In the genomic region with DNA sequence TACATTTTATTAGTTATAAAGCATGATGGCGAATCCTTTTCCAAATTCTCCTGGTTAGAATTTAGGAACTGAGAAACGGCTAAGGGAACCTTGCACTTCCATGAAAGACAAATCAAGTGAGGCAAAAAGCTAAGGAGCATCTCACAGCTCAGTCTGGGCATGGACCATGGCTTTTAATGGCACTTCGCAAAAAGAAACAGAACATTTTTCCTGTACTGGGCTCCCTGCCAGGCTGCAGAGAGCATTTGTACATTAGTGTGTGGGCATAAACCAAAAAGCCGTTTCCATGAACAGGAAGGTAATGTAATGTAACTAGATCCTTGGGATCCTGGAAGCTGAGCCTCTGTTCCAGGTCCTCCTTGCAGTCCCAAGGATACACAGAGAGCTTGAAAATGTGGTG, we compare ENCODE assay signal across 23 cellular contexts.
DNase-seq lines count a peak whose midpoint lies in the region; ATAC-seq and TF ChIP-seq lines count a peak whose summit lies in the region.
"Had no signal": no experiment of that assay in that cellular context is flagged by ENCODE, and none has a peak within 500 bp of the region (broad histone marks: within the 10 kb centered on the region; RNA-seq: fewer than 3 reads in every experiment).

No MANE protein-coding gene starts in this region.

- intact Hi-C loops in naive thymus-derived CD4-positive, alpha-beta T cell (cut with micrococcal nuclease) = no loop called here

- H3K27me3 ChIP-seq in hepatocyte = no peaks in the 10 kb centered on the region
- H3K27me3 ChIP-seq in WERI-Rb-1 (ENCODE audit: insufficient read depth, low read depth, severe bottlenecking) = no peaks in the 10 kb centered on the region
- H3K27me3 ChIP-seq in naive thymus-derived CD4-positive, alpha-beta T cell (ENCODE audit: control insufficient read depth in 2 of 2, insufficient read depth in 2 of 2, low read length in 2 of 2) = no peaks in the 10 kb centered on the region
- H3K27me3 ChIP-seq: Peyer's patch had no signal

- no peaks in the 10 kb centered on the region for H3K9me2 ChIP-seq in hepatocyte (replicated peaks; ENCODE audit: insufficient read depth)

- H3K9me3 Mint-ChIP-seq in naive thymus-derived CD4-positive, alpha-beta T cell = peaks cover 0 to 20% (median 9%) of the 10 kb centered on the region in 11 donors
- H3K9me3 Mint-ChIP-seq: GM23338 had no signal

- H3K27ac Mint-ChIP-seq in naive thymus-derived CD4-positive, alpha-beta T cell = no peak overlapping the region
- H3K27ac Mint-ChIP-seq: GM23338, T-helper 17 cell had no signal

- POLR2A ChIA-PET in naive thymus-derived CD4-positive, alpha-beta T cell (lab: Charles Lee) = no interaction called here

- WGBS in hepatocyte (ENCODE audit: low lambda C conversion rate, missing lambda C conversion rate) = 76% methylated on average over 4 of the region's 4 CpGs

- CTCF ChIA-PET in naive thymus-derived CD4-positive, alpha-beta T cell (lab: Charles Lee) = no interaction called here

- H3K4me3 ChIP-seq in hepatocyte (no peak overlapping the region), WERI-Rb-1 (ENCODE audit: low read depth, low read length) (no peak overlapping the region)
- no peak overlapping the region for H3K4me3 ChIP-seq in naive thymus-derived CD4-positive, alpha-beta T cell (ENCODE audit: low read length)
- H3K4me3 ChIP-seq: GM23338, Peyer's patch had no signal

- in situ Hi-C loops in G401 (cut with HindIII; ENCODE audit: low sequenced_read_pairs) = no loop called here

- H3K9me3 ChIP-seq in hepatocyte (ENCODE audit: low read depth) (no peaks in the 10 kb centered on the region), WERI-Rb-1 (ENCODE audit: severe bottlenecking) (no peaks in the 10 kb centered on the region)
- no peaks in the 10 kb centered on the region for H3K9me3 ChIP-seq in naive thymus-derived CD4-positive, alpha-beta T cell (ENCODE audit: control insufficient read depth in 2 of 3, low read length in 3 of 3)
- H3K9me3 ChIP-seq: Peyer's patch had no signal

- no peaks in the 10 kb centered on the region for H3K79me2 ChIP-seq in hepatocyte

- H3K36me3 ChIP-seq in hepatocyte (replicated peaks; ENCODE audit: insufficient read depth, low read depth) (no peaks in the 10 kb centered on the region), WERI-Rb-1 (no peaks in the 10 kb centered on the region)
- H3K36me3 ChIP-seq in naive thymus-derived CD4-positive, alpha-beta T cell (ENCODE audit: control insufficient read depth in 2 of 3, insufficient read depth in 3 of 3, low read length in 3 of 3) = no peaks in the 10 kb centered on the region
- H3K36me3 ChIP-seq: Peyer's patch had no signal

- no peaks in the 10 kb centered on the region for H3K4me1 Mint-ChIP-seq in naive thymus-derived CD4-positive, alpha-beta T cell
- H3K4me1 Mint-ChIP-seq: GM23338, T-helper 17 cell had no signal

- no peaks in the 10 kb centered on the region for H4K20me1 ChIP-seq in hepatocyte (ENCODE audit: insufficient read depth, poor library complexity, severe bottlenecking)

- TF ChIP-seq CTCF in hepatocyte (IDR thresholded peaks at IDR 0.05; ENCODE audit: poor library complexity) (no peak), WERI-Rb-1 (IDR thresholded peaks at IDR 0.05; ENCODE audit: low read depth, low read length) (no peak)

- H3K27ac ChIP-seq in hepatocyte (no peak overlapping the region), WERI-Rb-1 (no peak overlapping the region)
- no peak overlapping the region for H3K27ac ChIP-seq in naive thymus-derived CD4-positive, alpha-beta T cell (ENCODE audit: low read depth, low read length)
- H3K27ac ChIP-seq: Peyer's patch had no signal

- H3K36me3 Mint-ChIP-seq in naive thymus-derived CD4-positive, alpha-beta T cell = no peaks in the 10 kb centered on the region

- H3K27me3 Mint-ChIP-seq in naive thymus-derived CD4-positive, alpha-beta T cell = no peaks in the 10 kb centered on the region
- H3K27me3 Mint-ChIP-seq: T-helper 17 cell had no signal

- DNase-seq in G401 (ENCODE audit: low spot score) (peak; percentile 25), NCI-H1105 (lab: John Stamatoyannopoulos, UW) (peak; percentile 67), NCI-H2171 treated with DMSO at 0.1 percent for 48 hours (lab: John Stamatoyannopoulos, UW) (peak; percentile 67), hepatocyte (ENCODE audit: low spot score) (peak; percentile 11), AG08395 (ENCODE audit: low spot score) (no peak), WERI-Rb-1 (no peak)
- DNase-seq in naive thymus-derived CD4-positive, alpha-beta T cell = no peak
- no peak for DNase-seq in stimulated activated CD8-positive, alpha-beta memory T cell treated with anti-CD3 and anti-CD28 coated beads, Interleukin-4, amount 100 ng/mL, for 48 hours
- DNase-seq: AML-193; COR-L47; DMS 273 treated with DMSO at 0.1 percent for 48 hours; DND-41; GDM1; HCEC 1CT; NCI-H1436; NCI-H1930; NCI-H345; NCI-H526 treated with DMSO at 0.1 percent for 48 hours; NK-92 treated with Interleukin-12 subunit alpha and Interleukin-12 subunit beta, amount 100 ng/mL, for 24 hours; Peyer's patch; T-helper 17 cell had no signal

- no peak overlapping the region for H3K4me3 Mint-ChIP-seq in naive thymus-derived CD4-positive, alpha-beta T cell
- H3K4me3 Mint-ChIP-seq: GM23338, T-helper 17 cell had no signal

- H3K4me1 ChIP-seq in hepatocyte (ENCODE audit: insufficient read depth) = no peaks in the 10 kb centered on the region
- no peaks in the 10 kb centered on the region for H3K4me1 ChIP-seq in naive thymus-derived CD4-positive, alpha-beta T cell (ENCODE audit: control insufficient read depth in 2 of 2, insufficient read depth in 2 of 2, low read length in 2 of 2)
- H3K4me1 ChIP-seq: Peyer's patch had no signal

- no peak overlapping the region for H2AFZ ChIP-seq in hepatocyte
- H2AFZ ChIP-seq: GM23338 had no signal

- ATAC-seq in naive thymus-derived CD4-positive, alpha-beta T cell = no peak
- ATAC-seq: GM23338, Right ventricle myocardium inferior, T-helper 17 cell had no signal

- H3K4me2 ChIP-seq in hepatocyte = no peak overlapping the region
- H3K4me2 ChIP-seq: GM23338 had no signal

Comparison
In these comparisons a context has a peak if more than half of its experiments do, and no peak if none do; other contexts are left out.
1. DNase-seq: peak in G401 (single experiment), NCI-H1105 (single experiment), NCI-H2171 treated with DMSO at 0.1 percent for 48 hours (single experiment) and hepatocyte (single experiment); none in AG08395 (single experiment), WERI-Rb-1 (single experiment), naive thymus-derived CD4-positive, alpha-beta T cell (0 of 9) and stimulated activated CD8-positive, alpha-beta memory T cell treated with anti-CD3 and anti-CD28 coated beads, Interleukin-4, amount 100 ng/mL, for 48 hours (single experiment).